Comparison of ENCODE assay signal across 24 cellular contexts in genomic region chr12:65152586-65152985, GRCh38. TPM values are rescaled to one million over a fixed set of nuclear protein-coding genes. Genes with fewer than 3 reads are reported as not detected.
"Had no signal": no experiment of that assay in that cellular context is flagged by ENCODE, and none has a peak within 500 bp of the region (broad histone marks: within the 10 kb centered on the region; RNA-seq: fewer than 3 reads in every experiment).

No MANE protein-coding gene starts in this region.

- H3K4me3 ChIP-seq: esophagus squamous epithelium, hepatocyte, left lung, right atrium auricular region, tibial artery, uterus had no signal

- H3K36me3 ChIP-seq: esophagus squamous epithelium, left lung, right atrium auricular region, tibial artery, uterus had no signal

- H2AFZ ChIP-seq: hepatocyte had no signal

- H3K27me3 Mint-ChIP-seq: activated B cell treated with CpG ODN at 0.5 μM for 24 hours, progenitor cell of endocrine pancreas had no signal

- DNase-seq: activated B cell treated with CpG ODN at 0.5 μM for 24 hours; activated CD4-positive, alpha-beta T cell treated with anti-CD3 and anti-CD28 coated beads for 48 hours; activated CD8-positive, alpha-beta memory T cell treated with anti-CD3 and anti-CD28 coated beads, Interleukin-2, amount 50 U/mL, for 48 hours; activated naive CD8-positive, alpha-beta T cell treated with anti-CD3 and anti-CD28 coated beads for 36 hours; anterior cingulate cortex; esophagus squamous epithelium; left lung; occipital lobe; small intestine; stimulated activated CD4-positive, alpha-beta T cell treated with anti-CD3 and anti-CD28 coated beads, Interleukin-4, amount 100 ng/mL, for 24 hours; stimulated activated naive CD4-positive, alpha-beta T cell; T-helper 2 cell; tibial artery; uterus had no signal

- H3K9me3 Mint-ChIP-seq: activated B cell treated with CpG ODN at 0.5 μM for 24 hours; activated naive CD8-positive, alpha-beta T cell treated with anti-CD3 and anti-CD28 coated beads for 36 hours; memory B cell; natural killer cell treated with Interleukin-12 subunit alpha and Interleukin-12 subunit beta and Interleukin-15 and Interleukin-18, amount 100 ng/mL, for 72 hours had no signal

- H3K4me1 ChIP-seq: esophagus squamous epithelium, right atrium auricular region, tibial artery, uterus had no signal

- H3K27ac ChIP-seq: esophagus squamous epithelium, hepatocyte, left lung, right atrium auricular region, tibial artery, uterus had no signal

- H3K4me3 Mint-ChIP-seq: activated B cell treated with CpG ODN at 0.5 μM for 24 hours; activated naive CD8-positive, alpha-beta T cell treated with anti-CD3 and anti-CD28 coated beads for 36 hours; memory B cell; natural killer cell treated with Interleukin-12 subunit alpha and Interleukin-12 subunit beta and Interleukin-15 and Interleukin-18, amount 100 ng/mL, for 72 hours had no signal

- FAIRE-seq: colon, small intestine, TTC549 had no signal

- H3K9me3 ChIP-seq: esophagus squamous epithelium, left lung, right atrium auricular region, tibial artery, uterus had no signal

- H3K4me2 ChIP-seq: hepatocyte had no signal

- H3K27ac Mint-ChIP-seq: activated B cell treated with CpG ODN at 0.5 μM for 24 hours; activated naive CD8-positive, alpha-beta T cell treated with anti-CD3 and anti-CD28 coated beads for 36 hours; memory B cell; natural killer cell treated with Interleukin-12 subunit alpha and Interleukin-12 subunit beta and Interleukin-15 and Interleukin-18, amount 100 ng/mL, for 72 hours; progenitor cell of endocrine pancreas had no signal

- H3K79me2 ChIP-seq: hepatocyte had no signal

- H3K36me3 Mint-ChIP-seq: activated naive CD8-positive, alpha-beta T cell treated with anti-CD3 and anti-CD28 coated beads for 36 hours; memory B cell; natural killer cell treated with Interleukin-12 subunit alpha and Interleukin-12 subunit beta and Interleukin-15 and Interleukin-18, amount 100 ng/mL, for 72 hours had no signal

- H3K27me3 ChIP-seq: hepatocyte, left lung, right atrium auricular region, uterus had no signal

RNA-seq across cellular contexts. Expression of gene WIF1, which starts 31.5 kb away (rescaled TPM):
- total RNA-seq: activated B cell treated with CpG ODN at 0.5 μM for 24 hours; glomerular endothelial cell; natural killer cell treated with Interleukin-12 subunit alpha and Interleukin-12 subunit beta and Interleukin-15 and Interleukin-18, amount 100 ng/mL, for 72 hours; subcutaneous adipose tissue had no signal
- polyA plus RNA-seq: keratinocyte had no signal
